ENCODE assay signal across 26 cellular contexts in genomic region chr15:69700380-69700779, GRCh38.
DNase-seq lines count a peak whose midpoint lies in the region; ATAC-seq, FAIRE-seq and TF ChIP-seq lines count a peak whose summit lies in the region.
"Had no signal": no experiment of that assay in that cellular context is flagged by ENCODE, and none has a peak within 500 bp of the region (broad histone marks: within the 10 kb centered on the region; RNA-seq: fewer than 3 reads in every experiment).

No MANE protein-coding gene starts in this region.

- POLR2A ChIA-PET in activated CD4-positive, alpha-beta T cell treated with anti-CD3 and anti-CD28 coated beads for 36 hours (lab: Charles Lee): no interaction called here
- POLR2A ChIA-PET in A549 (lab: Yijun Ruan, JAX): no interaction called here

- no peak overlapping the region for H3K27ac Mint-ChIP-seq in activated CD4-positive, alpha-beta T cell treated with anti-CD3 and anti-CD28 coated beads for 36 hours
- H3K27ac Mint-ChIP-seq in activated T-cell treated with anti-CD3 and anti-CD28 coated beads, Interleukin-2, amount 50 U/mL, for 72 hours: no peak overlapping the region
- H3K27ac Mint-ChIP-seq in activated T-cell treated with anti-CD3 and anti-CD28 coated beads, Interleukin-2, amount 50 U/mL, for 24 hours: no peak overlapping the region
- peak overlapping the region; percentile 11 for H3K27ac Mint-ChIP-seq in memory B cell
- no peak overlapping the region for H3K27ac Mint-ChIP-seq in neural progenitor cell
- H3K27ac Mint-ChIP-seq: CD14-positive monocyte; CD4-positive, alpha-beta T cell; GM23338; H9 had no signal

- H3K4me1 Mint-ChIP-seq in activated CD4-positive, alpha-beta T cell treated with anti-CD3 and anti-CD28 coated beads for 36 hours: no peaks in the 10 kb centered on the region
- H3K4me1 Mint-ChIP-seq in activated T-cell treated with anti-CD3 and anti-CD28 coated beads, Interleukin-2, amount 50 U/mL, for 72 hours (ENCODE audit: low read depth): peaks cover 5% of the 10 kb centered on the region
- H3K4me1 Mint-ChIP-seq in activated T-cell treated with anti-CD3 and anti-CD28 coated beads, Interleukin-2, amount 50 U/mL, for 24 hours (ENCODE audit: low read depth): peaks cover 6% of the 10 kb centered on the region
- H3K4me1 Mint-ChIP-seq in memory B cell (peaks cover 12% of the 10 kb centered on the region), neural progenitor cell (peaks cover 12% of the 10 kb centered on the region)

- no peaks in the 10 kb centered on the region for H3K4me1 ChIP-seq in A549
- H3K4me1 ChIP-seq in neural progenitor cell: peaks cover 11% of the 10 kb centered on the region
- H3K4me1 ChIP-seq: BE2C had no signal

- H3F3A ChIP-seq in neural progenitor cell (ENCODE audit: low read depth): no peaks in the 10 kb centered on the region

- H3K4me3 ChIP-seq in A549 (no peak overlapping the region), neural progenitor cell (no peak overlapping the region)
- H3K4me3 ChIP-seq: BLaER1 treated with 17β-estradiol and CSF1 and Interleukin-3, amounts not matched to agents 10 nM and 100 nM; GM23338 had no signal

- no peak overlapping the region for H3K9ac ChIP-seq in neural progenitor cell
- H3K9ac ChIP-seq: BLaER1 treated with 17β-estradiol and CSF1 and Interleukin-3, amounts not matched to agents 10 nM and 100 nM had no signal

- no peak overlapping the region for H3K27ac ChIP-seq in A549
- H3K27ac ChIP-seq in neural progenitor cell: no peak overlapping the region
- H3K27ac ChIP-seq: 22Rv1; BLaER1 treated with 17β-estradiol and CSF1 and Interleukin-3, amounts not matched to agents 10 nM and 100 nM had no signal

- peak; percentile 71 for ATAC-seq in activated CD4-positive, alpha-beta T cell treated with anti-CD3 and anti-CD28 coated beads for 36 hours
- peak; percentile 22 to 43 for ATAC-seq in activated T-cell treated with anti-CD3 and anti-CD28 coated beads, Interleukin-2, amount 50 U/mL, for 72 hours (replicated peaks in 1 of 2)
- ATAC-seq in A549 (no peak), memory B cell (ENCODE audit: low read depth) (no peak)
- ATAC-seq: GM23338, HCT116 had no signal

- 24% methylated on average over 3 of the region's 3 CpGs for WGBS in A549 (ENCODE audit: missing lambda C conversion rate)

- no peak for TF ChIP-seq EP300 in A549 (IDR thresholded peaks at IDR 0.05)

- peak; percentile 23 for FAIRE-seq in A549 (lab: Jason Lieb, UNC)
- FAIRE-seq: A204.1, GM12891, GM18507 had no signal

- CTCF ChIA-PET in activated CD4-positive, alpha-beta T cell treated with anti-CD3 and anti-CD28 coated beads for 36 hours (lab: Charles Lee): interaction anchor here (0.6 kb wide), 1 partner anchor 624 kb away, joined by 3 read pairs; no protein-coding TSS in a partner anchor
- CTCF ChIA-PET in A549 (lab: Yijun Ruan, JAX): interaction anchor here (1.0 kb wide), 1 partner anchor 124 kb away, joined by 3 read pairs; no protein-coding TSS in a partner anchor

- H3K9me3 ChIP-seq in A549: peaks cover 9% of the 10 kb centered on the region; the same call in 2 of the 3 replicates
- no peaks in the 10 kb centered on the region for H3K9me3 ChIP-seq in neural progenitor cell (ENCODE audit: low read depth)
- H3K9me3 ChIP-seq: BE2C had no signal

- H3K4me3 Mint-ChIP-seq in activated CD4-positive, alpha-beta T cell treated with anti-CD3 and anti-CD28 coated beads for 36 hours: no peak overlapping the region
- no peak overlapping the region for H3K4me3 Mint-ChIP-seq in activated T-cell treated with anti-CD3 and anti-CD28 coated beads, Interleukin-2, amount 50 U/mL, for 72 hours
- no peak overlapping the region for H3K4me3 Mint-ChIP-seq in activated T-cell treated with anti-CD3 and anti-CD28 coated beads, Interleukin-2, amount 50 U/mL, for 24 hours
- H3K4me3 Mint-ChIP-seq in memory B cell: no peak overlapping the region
- no peak overlapping the region for H3K4me3 Mint-ChIP-seq in neural progenitor cell
- H3K4me3 Mint-ChIP-seq: CD14-positive monocyte; CD4-positive, alpha-beta T cell; CD8-positive, alpha-beta memory T cell; GM23338; H9 had no signal

- no peak for TF ChIP-seq CTCF in A549 (IDR thresholded peaks at IDR 0.05)
- no peak for TF ChIP-seq CTCF in neural progenitor cell (IDR thresholded peaks at IDR 0.05)

- H3K36me3 ChIP-seq in neural progenitor cell: no peaks in the 10 kb centered on the region
- H3K36me3 ChIP-seq: BE2C; BLaER1 treated with 17β-estradiol and CSF1 and Interleukin-3, amounts not matched to agents 10 nM and 100 nM had no signal

- peaks cover 3% of the 10 kb centered on the region for H3K9me3 Mint-ChIP-seq in activated CD4-positive, alpha-beta T cell treated with anti-CD3 and anti-CD28 coated beads for 36 hours (ENCODE audit: low read depth)
- no peaks in the 10 kb centered on the region for H3K9me3 Mint-ChIP-seq in activated T-cell treated with anti-CD3 and anti-CD28 coated beads, Interleukin-2, amount 50 U/mL, for 72 hours
- H3K9me3 Mint-ChIP-seq in activated T-cell treated with anti-CD3 and anti-CD28 coated beads, Interleukin-2, amount 50 U/mL, for 24 hours: peaks cover 3% of the 10 kb centered on the region
- H3K9me3 Mint-ChIP-seq in memory B cell (no peaks in the 10 kb centered on the region), neural progenitor cell (peaks cover 2% of the 10 kb centered on the region)
- H3K9me3 Mint-ChIP-seq: CD4-positive, alpha-beta T cell; CD8-positive, alpha-beta memory T cell; GM23338; H9 had no signal

- no peaks in the 10 kb centered on the region for H4K20me1 ChIP-seq in neural progenitor cell (ENCODE audit: low read depth)

- no peak overlapping the region for H3K4me2 ChIP-seq in A549
- H3K4me2 ChIP-seq in neural progenitor cell: no peak overlapping the region
- H3K4me2 ChIP-seq: BLaER1 treated with 17β-estradiol and CSF1 and Interleukin-3, amounts not matched to agents 10 nM and 100 nM; GM23338 had no signal

- no peak for DNase-seq in activated CD4-positive, alpha-beta T cell treated with anti-CD3 and anti-CD28 coated beads for 36 hours
- DNase-seq in activated CD4-positive, alpha-beta T cell treated with anti-CD3 and anti-CD28 coated beads for 4 hours: no peak
- DNase-seq in activated T-cell treated with anti-CD3 and anti-CD28 coated beads, Interleukin-2, amount 50 U/mL, for 72 hours: no peak
- DNase-seq in activated T-cell treated with anti-CD3 and anti-CD28 coated beads, Interleukin-2, amount 50 U/mL, for 24 hours: no peak
- DNase-seq in A549 (ENCODE audit: low read depth in 1 of 2, low spot score in 1 of 2): no peak
- no peak for DNase-seq in memory B cell (ENCODE audit: low spot score in 2 of 2)
- DNase-seq in NK-92 (lab: John Stamatoyannopoulos, UW; ENCODE audit: unreplicated experiment): no peak
- no peak for DNase-seq in neural progenitor cell (ENCODE audit: low spot score)
- DNase-seq: ACHN; AML-193; BE2C; Calu3; CD4-positive, alpha-beta T cell; CD8-positive, alpha-beta memory T cell; DMS53; DMS79 treated with DMSO at 0.1 percent for 48 hours; GF-D8; H9 had no signal

- H3K27me3 Mint-ChIP-seq in activated CD4-positive, alpha-beta T cell treated with anti-CD3 and anti-CD28 coated beads for 36 hours: no peaks in the 10 kb centered on the region
- peaks cover 5% of the 10 kb centered on the region for H3K27me3 Mint-ChIP-seq in activated T-cell treated with anti-CD3 and anti-CD28 coated beads, Interleukin-2, amount 50 U/mL, for 72 hours (ENCODE audit: low read depth)
- no peaks in the 10 kb centered on the region for H3K27me3 Mint-ChIP-seq in activated T-cell treated with anti-CD3 and anti-CD28 coated beads, Interleukin-2, amount 50 U/mL, for 24 hours
- H3K27me3 Mint-ChIP-seq in memory B cell (no peaks in the 10 kb centered on the region), neural progenitor cell (ENCODE audit: insufficient read depth, low read depth) (peaks cover 6% of the 10 kb centered on the region)
- H3K27me3 Mint-ChIP-seq: CD4-positive, alpha-beta T cell had no signal

- H3K36me3 Mint-ChIP-seq in activated CD4-positive, alpha-beta T cell treated with anti-CD3 and anti-CD28 coated beads for 36 hours (ENCODE audit: low read depth): no peaks in the 10 kb centered on the region
- H3K36me3 Mint-ChIP-seq in activated T-cell treated with anti-CD3 and anti-CD28 coated beads, Interleukin-2, amount 50 U/mL, for 72 hours (ENCODE audit: insufficient read depth in 2 of 2): peaks cover 2% of the 10 kb centered on the region in 2 donors
- H3K36me3 Mint-ChIP-seq in activated T-cell treated with anti-CD3 and anti-CD28 coated beads, Interleukin-2, amount 50 U/mL, for 24 hours (ENCODE audit: low read depth): no peaks in the 10 kb centered on the region
- no peaks in the 10 kb centered on the region for H3K36me3 Mint-ChIP-seq in memory B cell
- no peaks in the 10 kb centered on the region for H3K36me3 Mint-ChIP-seq in neural progenitor cell

- no peak overlapping the region for H2AFZ ChIP-seq in neural progenitor cell (replicated peaks)
- H2AFZ ChIP-seq: GM23338 had no signal

- H3K79me2 ChIP-seq in neural progenitor cell (ENCODE audit: low read depth): no peaks in the 10 kb centered on the region

- no peak for TF ChIP-seq RAD21 in A549 (conservative IDR thresholded peaks at IDR 0.05 in 1 of 2, IDR thresholded peaks at IDR 0.05 in 1 of 2)

- no peaks in the 10 kb centered on the region for H3K27me3 ChIP-seq in neural progenitor cell
- H3K27me3 ChIP-seq: BE2C had no signal

- no peak for TF ChIP-seq POLR2A in A549 (IDR thresholded peaks at IDR 0.05; ENCODE audit: low read length)

- intact Hi-C loops in activated CD4-positive, alpha-beta T cell treated with anti-CD3 and anti-CD28 coated beads for 36 hours (cut with DNase I, micrococcal nuclease): no loop called here

TF ChIP-seq in A549, 52 proteins besides CTCF, POLR2A, EP300 and RAD21 (continues in another document):
- TF ChIP-seq SREBF2 (IDR thresholded peaks at IDR 0.05): no peak
- TF ChIP-seq EHF (CRISPR knock-in tag; IDR thresholded peaks at IDR 0.05): no peak
- TF ChIP-seq POLR2AphosphoS2 (conservative IDR thresholded peaks at IDR 0.05; ENCODE audit: low read length): no peak
- no peak for TF ChIP-seq HEYL (CRISPR knock-in tag; IDR thresholded peaks at IDR 0.05)
- no peak for TF ChIP-seq CHD4 (IDR thresholded peaks at IDR 0.05; ENCODE audit: borderline replicate concordance)
- TF ChIP-seq GATA3 (IDR thresholded peaks at IDR 0.05; ENCODE audit: borderline replicate concordance): no peak
- no peak for TF ChIP-seq HMGXB4 (CRISPR knock-in tag; IDR thresholded peaks at IDR 0.05; ENCODE audit: borderline replicate concordance)
- TF ChIP-seq ZC3H11A (IDR thresholded peaks at IDR 0.05): no peak

Comparison
In these comparisons a context has a peak if more than half of its experiments do, and no peak if none do; other contexts are left out.
1. ATAC-seq: peak in activated CD4-positive, alpha-beta T cell treated with anti-CD3 and anti-CD28 coated beads for 36 hours (single experiment) and activated T-cell treated with anti-CD3 and anti-CD28 coated beads, Interleukin-2, amount 50 U/mL, for 72 hours (2 of 2); none in A549 (0 of 2) and memory B cell (single experiment).